Comparison of ENCODE assay signal across 1 cellular context in the genomic region with DNA sequence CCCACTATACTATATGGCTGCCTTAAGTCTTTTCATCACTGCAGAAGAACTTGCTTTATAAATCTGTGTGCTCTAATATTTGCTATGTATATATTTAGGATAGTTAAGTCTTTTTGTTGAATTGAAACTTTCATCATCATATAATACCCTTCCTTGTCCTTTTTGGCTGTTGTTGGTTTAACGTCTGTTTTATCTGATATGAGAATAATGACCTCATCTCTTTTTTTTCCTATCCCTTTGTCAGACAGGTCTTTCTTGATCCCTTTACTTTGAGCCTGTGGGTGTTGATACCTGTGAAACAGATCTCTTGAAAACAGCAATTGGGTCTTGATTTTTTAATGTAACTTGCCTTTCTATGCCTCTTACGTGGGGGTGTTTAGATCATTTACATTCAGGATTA.
TF ChIP-seq lines count a peak whose summit lies in the region.

No MANE protein-coding gene starts in this region.

TF ChIP-seq in WTC11, 78 proteins besides CTCF, POLR2A, EP300 and RAD21 (continued from another document):
- TF ChIP-seq ARID4B (CRISPR knock-in tag; IDR thresholded peaks at IDR 0.05; ENCODE audit: borderline replicate concordance) (no peak), CREB1 (CRISPR knock-in tag; IDR thresholded peaks at IDR 0.05) (no peak)
